In genomic region chr15:74409225-74409624, GRCh38 we compare ENCODE assay signal across 27 cellular contexts. TPM values are rescaled to one million over a fixed set of nuclear protein-coding genes. Genes with fewer than 3 reads are reported as not detected.
"Had no signal": no experiment of that assay in that cellular context is flagged by ENCODE, and none has a peak within 500 bp of the region (broad histone marks: within the 10 kb centered on the region; RNA-seq: fewer than 3 reads in every experiment).

No MANE protein-coding gene starts in this region.

- ATAC-seq: effector memory CD8-positive, alpha-beta T cell; gastrocnemius medialis; left ventricle myocardium superior; mucosa of descending colon; sciatic nerve; T-helper 17 cell; upper lobe of right lung had no signal

- H3K27me3 Mint-ChIP-seq: activated CD4-positive, alpha-beta memory T cell treated with anti-CD3 and anti-CD28 coated beads for 36 hours; activated naive CD8-positive, alpha-beta T cell treated with anti-CD3 and anti-CD28 coated beads, Interleukin-2, amount 50 U/mL, for 24 hours; brain; effector memory CD8-positive, alpha-beta T cell; stimulated activated naive CD8-positive, alpha-beta T cell treated with anti-CD3 and anti-CD28 coated beads, Interleukin-15, Interleukin-2, amounts not matched to agents 100 ng/mL and 50 ng/mL, for 24 hours had no signal

- H3K4me3 Mint-ChIP-seq: activated CD4-positive, alpha-beta memory T cell treated with anti-CD3 and anti-CD28 coated beads for 36 hours; brain; effector memory CD8-positive, alpha-beta T cell; nephron progenitor cell; T-helper 17 cell had no signal

- H3K9me3 ChIP-seq: esophagus muscularis mucosa, gastrocnemius medialis, mucosa of descending colon, thyroid gland, upper lobe of right lung had no signal

- DNase-seq: activated CD4-positive, alpha-beta memory T cell treated with anti-CD3 and anti-CD28 coated beads for 36 hours; activated CD4-positive, alpha-beta T cell treated with anti-CD3 and anti-CD28 coated beads for 4 hours; activated CD4-positive, CD25-positive, alpha-beta regulatory T cell; activated gamma-delta T cell; activated naive CD4-positive, alpha-beta T cell treated with anti-CD3 and anti-CD28 coated beads, Interleukin-2, amount 50 U/mL, for 16 hours; activated naive CD8-positive, alpha-beta T cell treated with anti-CD3 and anti-CD28 coated beads, Interleukin-2, amount 50 U/mL, for 24 hours; anterior cingulate cortex; caudate nucleus; dermis blood vessel endothelial cell; effector memory CD8-positive, alpha-beta T cell; gastrocnemius medialis; hippocampal formation; kidney glomerular epithelial cell; left ventricle myocardium superior; mucosa of descending colon; nephron progenitor cell; small intestine; stimulated activated CD4-positive, alpha-beta T cell treated with anti-CD3 and anti-CD28 coated beads, Interleukin-4, amount 100 ng/mL, for 1 hour; substantia nigra; SW 1271; T-helper 17 cell; thyroid gland; upper lobe of right lung had no signal

- H3K36me3 Mint-ChIP-seq: brain had no signal

- H3K36me3 ChIP-seq: gastrocnemius medialis, thyroid gland, upper lobe of right lung had no signal

- H3K9me3 Mint-ChIP-seq: activated CD4-positive, alpha-beta memory T cell treated with anti-CD3 and anti-CD28 coated beads for 36 hours; activated naive CD8-positive, alpha-beta T cell treated with anti-CD3 and anti-CD28 coated beads, Interleukin-2, amount 50 U/mL, for 24 hours; brain; effector memory CD8-positive, alpha-beta T cell; nephron progenitor cell; stimulated activated naive CD8-positive, alpha-beta T cell treated with anti-CD3 and anti-CD28 coated beads, Interleukin-15, Interleukin-2, amounts not matched to agents 100 ng/mL and 50 ng/mL, for 24 hours had no signal

- H3K27ac ChIP-seq: esophagus muscularis mucosa, gastrocnemius medialis, thyroid gland, upper lobe of right lung had no signal

- H3K4me1 ChIP-seq: esophagus muscularis mucosa, gastrocnemius medialis, thyroid gland, upper lobe of right lung had no signal

- H3K4me3 ChIP-seq: esophagus muscularis mucosa, gastrocnemius medialis, mucosa of descending colon, thyroid gland, upper lobe of right lung had no signal

- H3K27me3 ChIP-seq: gastrocnemius medialis, thyroid gland, upper lobe of right lung had no signal

- H3K27ac Mint-ChIP-seq: T-helper 17 cell had no signal

- FAIRE-seq: small intestine had no signal

RNA-seq across cellular contexts. Expression of gene CYP11A1, which starts 41.8 kb away (rescaled TPM):
- total RNA-seq: dermis blood vessel endothelial cell, T-helper 17 cell had no signal
